In genomic region chr17:80453980-80454556, GRCh38 we compare ENCODE assay signal across 1 cellular context.
TF ChIP-seq lines count a peak whose summit lies in the region.

No MANE protein-coding gene starts in this region.

TF ChIP-seq in HepG2, 621 proteins besides CTCF, POLR2A, EP300 and RAD21 (continued from another document):
- TF ChIP-seq ZNF232 (CRISPR knock-in tag; IDR thresholded peaks at IDR 0.05; ENCODE audit: borderline replicate concordance) = peak; percentile 19; the same call in 1 of the 2 replicates
- TF ChIP-seq, protein P1, sequence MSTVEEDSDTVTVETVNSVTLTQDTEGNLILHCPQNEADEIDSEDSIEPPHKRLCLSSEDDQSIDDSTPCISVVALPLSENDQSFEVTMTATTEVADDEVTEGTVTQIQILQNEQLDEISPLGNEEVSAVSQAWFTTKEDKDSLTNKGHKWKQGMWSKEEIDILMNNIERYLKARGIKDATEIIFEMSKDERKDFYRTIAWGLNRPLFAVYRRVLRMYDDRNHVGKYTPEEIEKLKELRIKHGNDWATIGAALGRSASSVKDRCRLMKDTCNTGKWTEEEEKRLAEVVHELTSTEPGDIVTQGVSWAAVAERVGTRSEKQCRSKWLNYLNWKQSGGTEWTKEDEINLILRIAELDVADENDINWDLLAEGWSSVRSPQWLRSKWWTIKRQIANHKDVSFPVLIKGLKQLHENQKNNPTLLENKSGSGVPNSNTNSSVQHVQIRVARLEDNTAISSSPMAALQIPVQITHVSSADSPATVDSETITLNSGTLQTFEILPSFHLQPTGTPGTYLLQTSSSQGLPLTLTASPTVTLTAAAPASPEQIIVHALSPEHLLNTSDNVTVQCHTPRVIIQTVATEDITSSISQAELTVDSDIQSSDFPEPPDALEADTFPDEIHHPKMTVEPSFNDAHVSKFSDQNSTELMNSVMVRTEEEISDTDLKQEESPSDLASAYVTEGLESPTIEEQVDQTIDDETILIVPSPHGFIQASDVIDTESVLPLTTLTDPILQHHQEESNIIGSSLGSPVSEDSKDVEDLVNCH (CRISPR knock-in tag; IDR thresholded peaks at IDR 0.05) = 0 out of 2 replicates have a peak, but pooled peaks have one; percentile 68
- peak; percentile 86 for TF ChIP-seq HNF4A (CRISPR knock-in tag; IDR thresholded peaks at IDR 0.05)
- 0 out of 2 replicates have a peak, but pooled peaks have one; percentile 10 for TF ChIP-seq TSC22D2 (CRISPR knock-in tag; IDR thresholded peaks at IDR 0.05; ENCODE audit: borderline replicate concordance)
- TF ChIP-seq ERF (CRISPR knock-in tag; IDR thresholded peaks at IDR 0.05) = no peak; the same call in 1 of the 2 replicates
- TF ChIP-seq, protein P2, sequence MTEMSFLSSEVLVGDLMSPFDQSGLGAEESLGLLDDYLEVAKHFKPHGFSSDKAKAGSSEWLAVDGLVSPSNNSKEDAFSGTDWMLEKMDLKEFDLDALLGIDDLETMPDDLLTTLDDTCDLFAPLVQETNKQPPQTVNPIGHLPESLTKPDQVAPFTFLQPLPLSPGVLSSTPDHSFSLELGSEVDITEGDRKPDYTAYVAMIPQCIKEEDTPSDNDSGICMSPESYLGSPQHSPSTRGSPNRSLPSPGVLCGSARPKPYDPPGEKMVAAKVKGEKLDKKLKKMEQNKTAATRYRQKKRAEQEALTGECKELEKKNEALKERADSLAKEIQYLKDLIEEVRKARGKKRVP (CRISPR knock-in tag; IDR thresholded peaks at IDR 0.05) = 0 out of 4 replicates have a peak, but pooled peaks of 1 of the 2 experiments have one; percentile 4
- peak; percentile 74 for TF ChIP-seq CHD4 (IDR thresholded peaks at IDR 0.05; ENCODE audit: borderline replicate concordance, low read length)
- peak; percentile 50 for TF ChIP-seq ZNF3 (CRISPR knock-in tag; IDR thresholded peaks at IDR 0.05)
- no peak for TF ChIP-seq POLR2G (IDR thresholded peaks at IDR 0.05; ENCODE audit: low read depth, low read length)
- no peak for TF ChIP-seq IRF1 (CRISPR knock-in tag; IDR thresholded peaks at IDR 0.05; ENCODE audit: low read depth)
- peak; percentile 98 for TF ChIP-seq KDM1A (CRISPR knock-in tag; IDR thresholded peaks at IDR 0.05)
- TF ChIP-seq FIP1L1 (IDR thresholded peaks at IDR 0.05; ENCODE audit: borderline replicate concordance, insufficient read depth, low read depth, low read length) = 0 out of 2 replicates have a peak, but pooled peaks have one; percentile 35
- TF ChIP-seq ZNF496 (CRISPR knock-in tag; IDR thresholded peaks at IDR 0.05; ENCODE audit: insufficient replicate concordance) = no peak
- TF ChIP-seq ZNF619 (CRISPR knock-in tag; IDR thresholded peaks at IDR 0.05) = 0 out of 2 replicates have a peak, but pooled peaks have one; percentile 19
- TF ChIP-seq ADNP (CRISPR knock-in tag; IDR thresholded peaks at IDR 0.05) = peak; percentile 98
- TF ChIP-seq MIER2 (CRISPR knock-in tag; IDR thresholded peaks at IDR 0.05) = 0 out of 2 replicates have a peak, but pooled peaks have one; percentile 30
- 0 out of 2 replicates have a peak, but pooled peaks have one; percentile 40 for TF ChIP-seq POLR2AphosphoS5 (IDR thresholded peaks at IDR 0.05; ENCODE audit: low read depth, low read length)
- TF ChIP-seq RCOR2 (CRISPR knock-in tag; IDR thresholded peaks at IDR 0.05) = peak; percentile 71
- no peak for TF ChIP-seq NCOA5 (CRISPR knock-in tag; IDR thresholded peaks at IDR 0.05)
- TF ChIP-seq TP53 (CRISPR knock-in tag; conservative IDR thresholded peaks at IDR 0.05) = 0 out of 2 replicates have a peak, but pooled peaks have one; percentile 74
- TF ChIP-seq ZMYM2 (CRISPR knock-in tag; IDR thresholded peaks at IDR 0.05) = peak; percentile 96
- TF ChIP-seq ZNF556 (CRISPR knock-in tag; IDR thresholded peaks at IDR 0.05; ENCODE audit: borderline replicate concordance) = 0 out of 2 replicates have a peak, but pooled peaks have one; percentile 6
- TF ChIP-seq NR2F6 (IDR thresholded peaks at IDR 0.05) = peak; percentile 15; the same call in 1 of the 2 replicates
- TF ChIP-seq NR2F6 (CRISPR knock-in tag; IDR thresholded peaks at IDR 0.05) = no peak
- peak; percentile 95; the same call in 1 of the 2 replicates for TF ChIP-seq FOXO4 (CRISPR knock-in tag; conservative IDR thresholded peaks at IDR 0.05)
- TF ChIP-seq, protein P3, sequence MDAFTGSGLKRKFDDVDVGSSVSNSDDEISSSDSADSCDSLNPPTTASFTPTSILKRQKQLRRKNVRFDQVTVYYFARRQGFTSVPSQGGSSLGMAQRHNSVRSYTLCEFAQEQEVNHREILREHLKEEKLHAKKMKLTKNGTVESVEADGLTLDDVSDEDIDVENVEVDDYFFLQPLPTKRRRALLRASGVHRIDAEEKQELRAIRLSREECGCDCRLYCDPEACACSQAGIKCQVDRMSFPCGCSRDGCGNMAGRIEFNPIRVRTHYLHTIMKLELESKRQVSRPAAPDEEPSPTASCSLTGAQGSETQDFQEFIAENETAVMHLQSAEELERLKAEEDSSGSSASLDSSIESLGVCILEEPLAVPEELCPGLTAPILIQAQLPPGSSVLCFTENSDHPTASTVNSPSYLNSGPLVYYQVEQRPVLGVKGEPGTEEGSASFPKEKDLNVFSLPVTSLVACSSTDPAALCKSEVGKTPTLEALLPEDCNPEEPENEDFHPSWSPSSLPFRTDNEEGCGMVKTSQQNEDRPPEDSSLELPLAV (CRISPR knock-in tag; conservative IDR thresholded peaks at IDR 0.05; ENCODE audit: low read depth) = no peak
- TF ChIP-seq ZNF264 (CRISPR knock-in tag; IDR thresholded peaks at IDR 0.05) = peak; percentile 14; the same call in 1 of the 2 replicates
- 0 out of 2 replicates have a peak, but pooled peaks have one; percentile 41 for TF ChIP-seq ISX (CRISPR knock-in tag; conservative IDR thresholded peaks at IDR 0.05)
- TF ChIP-seq ZNF430 (CRISPR knock-in tag; IDR thresholded peaks at IDR 0.05) = no peak
- TF ChIP-seq FOXJ3 (CRISPR knock-in tag; IDR thresholded peaks at IDR 0.05; ENCODE audit: borderline replicate concordance) = 0 out of 2 replicates have a peak, but pooled peaks have one; percentile 8
- TF ChIP-seq KLF16 (CRISPR knock-in tag; IDR thresholded peaks at IDR 0.05) = peak in 1 of 2 experiments; percentile 11; a peak in 1 of 4 replicates
- TF ChIP-seq ZNF263 (CRISPR knock-in tag; IDR thresholded peaks at IDR 0.05) = 0 out of 2 replicates have a peak, but pooled peaks have one; percentile 20
- TF ChIP-seq SETDB1 (CRISPR knock-in tag; IDR thresholded peaks at IDR 0.05; ENCODE audit: borderline replicate concordance) = peak; percentile 83; the same call in 1 of the 2 replicates
- peak; percentile 62; the same call in 1 of the 2 replicates for TF ChIP-seq PREB (CRISPR knock-in tag; IDR thresholded peaks at IDR 0.05)
- peak; percentile 59; the same call in 1 of the 2 replicates for TF ChIP-seq KMT2A (CRISPR knock-in tag; IDR thresholded peaks at IDR 0.05)
- TF ChIP-seq IRF2 (CRISPR knock-in tag; IDR thresholded peaks at IDR 0.05) = no peak
- peak; percentile 43; the same call in 1 of the 2 replicates for TF ChIP-seq EED (CRISPR knock-in tag; IDR thresholded peaks at IDR 0.05)
- 0 out of 2 replicates have a peak, but pooled peaks have one; percentile 11 for TF ChIP-seq PBX3 (CRISPR knock-in tag; IDR thresholded peaks at IDR 0.05; ENCODE audit: borderline replicate concordance)
- no peak for TF ChIP-seq PHF5A (CRISPR knock-in tag; IDR thresholded peaks at IDR 0.05; ENCODE audit: low read depth, unreplicated experiment)
- TF ChIP-seq, protein P4, sequence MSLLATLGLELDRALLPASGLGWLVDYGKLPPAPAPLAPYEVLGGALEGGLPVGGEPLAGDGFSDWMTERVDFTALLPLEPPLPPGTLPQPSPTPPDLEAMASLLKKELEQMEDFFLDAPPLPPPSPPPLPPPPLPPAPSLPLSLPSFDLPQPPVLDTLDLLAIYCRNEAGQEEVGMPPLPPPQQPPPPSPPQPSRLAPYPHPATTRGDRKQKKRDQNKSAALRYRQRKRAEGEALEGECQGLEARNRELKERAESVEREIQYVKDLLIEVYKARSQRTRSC (CRISPR knock-in tag; IDR thresholded peaks at IDR 0.05; ENCODE audit: low read depth) = no peak
- TF ChIP-seq JUN (CRISPR knock-in tag; IDR thresholded peaks at IDR 0.05) = peak; percentile 7; the same call in 1 of the 2 replicates
- TF ChIP-seq MEIS1 (CRISPR knock-in tag; IDR thresholded peaks at IDR 0.05; ENCODE audit: borderline replicate concordance) = peak; percentile 18; the same call in 1 of the 2 replicates
- TF ChIP-seq HIVEP1 (CRISPR knock-in tag; IDR thresholded peaks at IDR 0.05) = no peak
- TF ChIP-seq HDAC2 (CRISPR knock-in tag; IDR thresholded peaks at IDR 0.05) = peak; percentile 49
- TF ChIP-seq ZNF878 (CRISPR knock-in tag; IDR thresholded peaks at IDR 0.05) = no peak
- no peak for TF ChIP-seq CREBL2 (CRISPR knock-in tag; IDR thresholded peaks at IDR 0.05; ENCODE audit: borderline replicate concordance)
- TF ChIP-seq ATF6 (CRISPR knock-in tag; conservative IDR thresholded peaks at IDR 0.05) = 0 out of 2 replicates have a peak, but pooled peaks have one; percentile 21
- TF ChIP-seq FOSL2 (CRISPR knock-in tag; IDR thresholded peaks at IDR 0.05) = peak; percentile 9; the same call in 1 of the 2 replicates
- TF ChIP-seq SP1 (IDR thresholded peaks at IDR 0.05) = no peak
- TF ChIP-seq SP1 (CRISPR knock-in tag; IDR thresholded peaks at IDR 0.05) = peak; percentile 39; the same call in 1 of the 2 replicates
- TF ChIP-seq, protein P5, sequence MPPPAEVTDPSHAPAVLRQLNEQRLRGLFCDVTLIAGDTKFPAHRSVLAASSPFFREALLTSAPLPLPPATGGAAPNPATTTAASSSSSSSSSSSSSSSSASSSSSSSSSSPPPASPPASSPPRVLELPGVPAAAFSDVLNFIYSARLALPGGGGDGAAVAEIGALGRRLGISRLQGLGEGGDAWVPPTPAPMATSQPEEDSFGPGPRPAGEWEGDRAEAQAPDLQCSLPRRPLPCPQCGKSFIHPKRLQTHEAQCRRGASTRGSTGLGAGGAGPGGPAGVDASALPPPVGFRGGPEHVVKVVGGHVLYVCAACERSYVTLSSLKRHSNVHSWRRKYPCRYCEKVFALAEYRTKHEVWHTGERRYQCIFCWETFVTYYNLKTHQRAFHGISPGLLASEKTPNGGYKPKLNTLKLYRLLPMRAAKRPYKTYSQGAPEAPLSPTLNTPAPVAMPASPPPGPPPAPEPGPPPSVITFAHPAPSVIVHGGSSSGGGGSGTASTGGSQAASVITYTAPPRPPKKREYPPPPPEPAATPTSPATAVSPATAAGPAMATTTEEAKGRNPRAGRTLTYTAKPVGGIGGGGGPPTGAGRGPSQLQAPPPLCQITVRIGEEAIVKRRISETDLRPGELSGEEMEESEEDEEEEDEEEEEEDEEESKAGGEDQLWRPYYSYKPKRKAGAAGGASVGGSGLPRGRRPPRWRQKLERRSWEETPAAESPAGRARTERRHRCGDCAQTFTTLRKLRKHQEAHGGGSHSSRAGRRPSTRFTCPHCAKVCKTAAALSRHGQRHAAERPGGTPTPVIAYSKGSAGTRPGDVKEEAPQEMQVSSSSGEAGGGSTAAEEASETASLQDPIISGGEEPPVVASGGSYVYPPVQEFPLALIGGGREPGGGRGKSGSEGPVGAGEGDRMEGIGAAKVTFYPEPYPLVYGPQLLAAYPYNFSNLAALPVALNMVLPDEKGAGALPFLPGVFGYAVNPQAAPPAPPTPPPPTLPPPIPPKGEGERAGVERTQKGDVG (CRISPR knock-in tag; IDR thresholded peaks at IDR 0.05; ENCODE audit: borderline replicate concordance) = peak; percentile 19; the same call in 1 of the 2 replicates
- peak; percentile 43 for TF ChIP-seq ZNF292 (CRISPR knock-in tag; IDR thresholded peaks at IDR 0.05; ENCODE audit: borderline replicate concordance, low read depth)
TF ChIP-seq in HepG2: peak in this region for 76.
